ENCODE assay signal across 30 cellular contexts in genomic region chr6:1367771-1368170, GRCh38. TPM values are rescaled to one million over a fixed set of nuclear protein-coding genes. Genes with fewer than 3 reads are reported as not detected.
DNase-seq lines count a peak whose midpoint lies in the region; TF ChIP-seq lines count a peak whose summit lies in the region.
"Had no signal": no experiment of that assay in that cellular context is flagged by ENCODE, and none has a peak within 500 bp of the region (broad histone marks: within the 10 kb centered on the region; RNA-seq: fewer than 3 reads in every experiment).

No MANE protein-coding gene starts in this region.

- H3K27me3 ChIP-seq in vagina: no peaks in the 10 kb centered on the region
- H3K27me3 ChIP-seq: BLaER1 had no signal

- no peak overlapping the region for H3K4me3 ChIP-seq in vagina
- H3K4me3 ChIP-seq: A549; BLaER1; BLaER1 treated with 17β-estradiol and CSF1 and Interleukin-3, amounts not matched to agents 10 nM and 100 nM had no signal

- no peaks in the 10 kb centered on the region for H3K36me3 ChIP-seq in vagina
- H3K36me3 ChIP-seq: BE2C; BLaER1; BLaER1 treated with 17β-estradiol and CSF1 and Interleukin-3, amounts not matched to agents 10 nM and 100 nM had no signal

- no peak overlapping the region for H3K27ac ChIP-seq in vagina
- H3K27ac ChIP-seq: 22Rv1; A549; BLaER1; BLaER1 treated with 17β-estradiol and CSF1 and Interleukin-3, amounts not matched to agents 10 nM and 100 nM; C4-2B had no signal

- no peak for TF ChIP-seq POLR2A in vagina (IDR thresholded peaks at IDR 0.05)

- H3K9me3 ChIP-seq in vagina: no peaks in the 10 kb centered on the region
- H3K9me3 ChIP-seq: A549, BE2C had no signal

- H3K4me1 ChIP-seq in vagina: no peaks in the 10 kb centered on the region
- H3K4me1 ChIP-seq: BE2C, BLaER1, Caco-2 had no signal

- intact Hi-C loops in vagina (cut with DNase I): no loop called here

- TF ChIP-seq CTCF in vagina (IDR thresholded peaks at IDR 0.05): no peak

- DNase-seq in vagina (ENCODE audit: extremely low spot score in 2 of 2): peak; percentile 58 to 79
- no peak for DNase-seq in NK-92 treated with Interleukin-12 subunit alpha and Interleukin-12 subunit beta, amount 100 ng/mL, for 24 hours (lab: John Stamatoyannopoulos, UW)
- DNase-seq: 8988T; ACHN; AML-193; BE2C; C1 segment of cervical spinal cord; Caco-2; Calu3; CD4-positive, alpha-beta memory T cell; CD4-positive, alpha-beta T cell; CD4-positive, CD25-positive, alpha-beta regulatory T cell; CD8-positive, alpha-beta memory T cell; CD8-positive, alpha-beta T cell; COR-L47; DMS 273 treated with DMSO at 0.1 percent for 48 hours; DMS153; DMS53; DMS79; DMS79 treated with DMSO at 0.1 percent for 48 hours; DND-41; EL had no signal

RNA-seq across cellular contexts. Expression of gene FOXF2, which starts 21.6 kb away (rescaled TPM):
- 1.2 TPM for total RNA-seq in vagina
- total RNA-seq: A172; B cell; CD4-positive, alpha-beta memory T cell; CD4-positive, alpha-beta T cell; CD4-positive, CD25-positive, alpha-beta regulatory T cell; CD8-positive, alpha-beta memory T cell; CD8-positive, alpha-beta T cell had no signal

RNA-seq across cellular contexts. Expression of gene FOXQ1, which starts 55.9 kb away (rescaled TPM):
- total RNA-seq in vagina: 6.4 TPM
- total RNA-seq: A673; B cell; CD4-positive, alpha-beta memory T cell; CD4-positive, alpha-beta T cell; CD4-positive, CD25-positive, alpha-beta regulatory T cell; CD8-positive, alpha-beta memory T cell; CD8-positive, alpha-beta T cell had no signal
